24 cellular contexts compared by ENCODE assay signal in genomic region chr14:47660158-47660557, GRCh38. TPM values are rescaled to one million over a fixed set of nuclear protein-coding genes. Genes with fewer than 3 reads are reported as not detected.
A peak's percentile ranks its signal among the peaks of the same experiment; 100 is the strongest.
DNase-seq lines count a peak whose midpoint lies in the region; ATAC-seq and TF ChIP-seq lines count a peak whose summit lies in the region.
"Had no signal": no experiment of that assay in that cellular context is flagged by ENCODE, and none has a peak within 500 bp of the region (broad histone marks: within the 10 kb centered on the region; RNA-seq: fewer than 3 reads in every experiment).

No MANE protein-coding gene starts in this region.

- DNase-seq in RPMI7951 (ENCODE audit: low read depth): peak; percentile 1
- DNase-seq in foreskin melanocyte: peak; percentile 87
- no peak for DNase-seq in neural crest cell (ENCODE audit: low read depth, low spot score)
- DNase-seq in NCI-H2107 treated with DMSO at 0.1 percent for 48 hours (lab: John Stamatoyannopoulos, UW; ENCODE audit: unreplicated experiment): no peak
- no peak for DNase-seq in GDM1 (lab: John Stamatoyannopoulos, UW)
- DNase-seq: 8988T; ACHN; AML-193; BE2C; Calu3; CD4-positive, alpha-beta T cell; CD8-positive, alpha-beta memory T cell; COR-L47; DMS53; DMS79 treated with DMSO at 0.1 percent for 48 hours; GM23248; H7 had no signal

- peak overlapping the region; percentile 61 for H3K4me3 Mint-ChIP-seq in neural crest cell
- H3K4me3 Mint-ChIP-seq: CD14-positive monocyte; CD4-positive, alpha-beta T cell; CD8-positive, alpha-beta memory T cell had no signal

- H3K27me3 Mint-ChIP-seq in neural crest cell (ENCODE audit: low read depth): no peaks in the 10 kb centered on the region
- H3K27me3 Mint-ChIP-seq: CD4-positive, alpha-beta T cell; CD8-positive, alpha-beta memory T cell had no signal

- peak overlapping the region; percentile 76 for H3K27ac Mint-ChIP-seq in neural crest cell (ENCODE audit: unreplicated experiment)
- H3K27ac Mint-ChIP-seq: CD14-positive monocyte; CD4-positive, alpha-beta T cell; CD8-positive, alpha-beta memory T cell had no signal

- no peak for ATAC-seq in HG03520 (IDR thresholded peaks at IDR 0.05; ENCODE audit: unreplicated experiment)
- ATAC-seq: A549, HCT116 had no signal

- TF ChIP-seq CTCF in neural crest cell (conservative IDR thresholded peaks at IDR 0.05): no peak

- no peaks in the 10 kb centered on the region for H3K9me3 Mint-ChIP-seq in neural crest cell

- peaks cover 27% of the 10 kb centered on the region for H3K4me1 Mint-ChIP-seq in neural crest cell
- H3K4me1 Mint-ChIP-seq: CD14-positive monocyte; CD8-positive, alpha-beta memory T cell had no signal

- H3K27ac ChIP-seq in temporal lobe (ENCODE audit: low read depth, low read length): peak overlapping the region; percentile 6
- H3K27ac ChIP-seq: A549; BLaER1 treated with 17β-estradiol and CSF1 and Interleukin-3, amounts not matched to agents 10 nM and 100 nM; GM23248 had no signal

- H3K36me3 Mint-ChIP-seq in neural crest cell (ENCODE audit: low read depth): no peaks in the 10 kb centered on the region
- H3K36me3 Mint-ChIP-seq: CD14-positive monocyte; CD8-positive, alpha-beta memory T cell had no signal

RNA-seq across cellular contexts. Expression of gene MDGA2, which starts 15.2 kb away (rescaled TPM):
- total RNA-seq in RPMI7951 (2014; rRNA removed; shearing (Covaris generic)): 0.10 and 0.12 TPM in 2 replicates
- total RNA-seq in neural crest cell: 8.7 and 10.5 TPM in 2 replicates
- 51.1 TPM for total RNA-seq in temporal lobe
- total RNA-seq: Calu3; CD4-positive, alpha-beta T cell; CD8-positive, alpha-beta memory T cell; G401; GM23248 had no signal

Comparison
In these comparisons a context has a peak if more than half of its experiments do, and no peak if none do; other contexts are left out.
1. DNase-seq: peak in RPMI7951 (single experiment) and foreskin melanocyte (single experiment); none in neural crest cell (single experiment), NCI-H2107 treated with DMSO at 0.1 percent for 48 hours (single experiment) and GDM1 (single experiment).